Comparison of ENCODE assay signal across 27 cellular contexts in the genomic region with DNA sequence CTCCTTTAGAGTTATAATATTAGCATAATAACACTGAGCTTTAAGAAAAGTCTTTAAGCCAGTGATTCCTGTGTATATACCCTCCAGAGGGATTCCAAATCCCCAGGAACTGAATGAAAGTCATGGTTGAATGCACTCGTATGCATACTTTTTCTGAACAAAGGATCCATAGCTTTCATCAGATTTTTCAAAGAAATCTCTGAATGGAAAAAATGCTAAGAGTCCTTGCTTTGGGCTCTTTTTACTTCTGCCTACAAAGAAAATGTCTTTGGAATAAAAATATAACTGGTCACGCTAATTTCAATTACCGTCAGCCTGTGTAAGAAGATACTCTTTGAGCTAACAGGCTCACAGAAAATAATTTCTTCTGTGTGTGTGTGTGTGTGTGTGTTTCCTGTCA.
"Had no signal": no experiment of that assay in that cellular context is flagged by ENCODE, and none has a peak within 500 bp of the region (broad histone marks: within the 10 kb centered on the region; RNA-seq: fewer than 3 reads in every experiment).

No MANE protein-coding gene starts in this region.

- H3K36me3 ChIP-seq: left lung, neutrophil, ovary, prostate gland, upper lobe of right lung, WERI-Rb-1 had no signal

- H3K4me3 Mint-ChIP-seq: activated naive CD8-positive, alpha-beta T cell; activated T-cell treated with anti-CD3 and anti-CD28 coated beads, Interleukin-2, amount 50 U/mL, for 24 hours; naive thymus-derived CD8-positive, alpha-beta T cell; T-cell had no signal

- H3K27ac Mint-ChIP-seq: activated naive CD8-positive, alpha-beta T cell; activated T-cell treated with anti-CD3 and anti-CD28 coated beads, Interleukin-2, amount 50 U/mL, for 24 hours; activated T-helper 2 cell treated with anti-CD3 and anti-CD28 coated beads, Interferon-gamma antibody, Interleukin-2, Interleukin-4, amounts not matched to agents 10 μg/mL and 5 μg/mL and 100 μg/mL, durations not matched to agents 14 hours and 24 hours and 36 hours; naive thymus-derived CD8-positive, alpha-beta T cell; T-cell had no signal

- H3K27ac ChIP-seq: coronary artery, foreskin keratinocyte, left lung, neutrophil, ovary, prostate gland, upper lobe of right lung, WERI-Rb-1 had no signal

- H3K4me1 ChIP-seq: foreskin keratinocyte, left lung, prostate gland, upper lobe of right lung had no signal

- H3K9me3 Mint-ChIP-seq: activated T-helper 2 cell treated with anti-CD3 and anti-CD28 coated beads, Interferon-gamma antibody, Interleukin-2, Interleukin-4, amounts not matched to agents 10 μg/mL and 5 μg/mL and 100 μg/mL, durations not matched to agents 14 hours and 24 hours and 36 hours had no signal

- ATAC-seq: foreskin keratinocyte; left lung; naive thymus-derived CD8-positive, alpha-beta T cell; right cardiac atrium; stimulated activated naive CD8-positive, alpha-beta T cell treated with anti-CD3 and anti-CD28 coated beads, Interleukin-15, Interleukin-2, amounts not matched to agents 100 U/mL and 50 U/mL, for 24 hours; T-cell; upper lobe of right lung had no signal

- DNase-seq: activated CD4-positive, alpha-beta T cell treated with anti-CD3 and anti-CD28 coated beads for 1 hour; activated CD4-positive, alpha-beta T cell treated with anti-CD3 and anti-CD28 coated beads, Interleukin-2, amount 50 U/mL, for 1 hour; activated CD8-positive, alpha-beta memory T cell treated with anti-CD3 and anti-CD28 coated beads, Interleukin-2, amount 50 U/mL, for 4 hours; activated naive CD4-positive, alpha-beta T cell; activated T-cell treated with anti-CD3 and anti-CD28 coated beads, Interleukin-2, amount 50 U/mL, for 24 hours; cerebellar nuclear complex; erythroblast; foreskin keratinocyte; kidney; left lung; naive thymus-derived CD8-positive, alpha-beta T cell; ovary; right cardiac atrium; stimulated activated CD4-positive, alpha-beta T cell treated with anti-CD3 and anti-CD28 coated beads, Interleukin-12 subunit alpha, Interleukin-12 subunit beta, amount 100 ng/mL, for 4 hours; stimulated activated CD4-positive, alpha-beta T cell treated with anti-CD3 and anti-CD28 coated beads, Interleukin-4, amount 100 ng/mL, for 4 hours; stimulated activated naive CD8-positive, alpha-beta T cell treated with anti-CD3 and anti-CD28 coated beads, Interleukin-15, Interleukin-2, amounts not matched to agents 100 U/mL and 50 U/mL, for 24 hours; T-cell; upper lobe of right lung; WERI-Rb-1 had no signal

- H3K9me3 ChIP-seq: left lung, neutrophil, ovary, prostate gland, upper lobe of right lung had no signal

- H3K27me3 ChIP-seq: foreskin keratinocyte, left lung, neutrophil, ovary, upper lobe of right lung had no signal

- H3K36me3 Mint-ChIP-seq: activated naive CD8-positive, alpha-beta T cell; naive thymus-derived CD8-positive, alpha-beta T cell; T-cell had no signal

- FAIRE-seq: bronchial epithelial cell, kidney, TTC549 had no signal

- H3K27me3 Mint-ChIP-seq: activated naive CD8-positive, alpha-beta T cell; activated T-cell treated with anti-CD3 and anti-CD28 coated beads, Interleukin-2, amount 50 U/mL, for 24 hours; T-cell had no signal

- H3K4me1 Mint-ChIP-seq: naive thymus-derived CD8-positive, alpha-beta T cell; T-cell had no signal

- H3K4me3 ChIP-seq: coronary artery, left lung, lung, ovary, prostate gland, upper lobe of right lung had no signal
